In genomic region chr12:112349440-112349839, GRCh38 we compare ENCODE assay signal across 1 cellular context.
TF ChIP-seq lines count a peak whose summit lies in the region.

No MANE protein-coding gene starts in this region.

TF ChIP-seq in K562, 482 proteins besides CTCF, POLR2A, EP300 and RAD21 (continued from another document):
- TF ChIP-seq TFAP4 (CRISPR knock-in tag; IDR thresholded peaks at IDR 0.05; ENCODE audit: borderline replicate concordance) (no peak), ETS1 (conservative IDR thresholded peaks at IDR 0.05; ENCODE audit: control insufficient read depth, low read depth, low read length) (no peak), ZSCAN32 (CRISPR knock-in tag; IDR thresholded peaks at IDR 0.05) (no peak), ZNF696 (CRISPR knock-in tag; conservative IDR thresholded peaks at IDR 0.05) (no peak), KLF16 (IDR thresholded peaks at IDR 0.05) (no peak), ZNF77 (CRISPR knock-in tag; IDR thresholded peaks at IDR 0.05) (no peak), MCM5 (IDR thresholded peaks at IDR 0.05; ENCODE audit: low read depth) (no peak), MAX (CRISPR knock-in tag; IDR thresholded peaks at IDR 0.05) (no peak), PPARD (CRISPR knock-in tag; IDR thresholded peaks at IDR 0.05) (no peak), ZNF217 (CRISPR knock-in tag; IDR thresholded peaks at IDR 0.05) (no peak), FOSL1 (tag; conservative IDR thresholded peaks at IDR 0.05) (no peak), SMC3 (conservative IDR thresholded peaks at IDR 0.05; ENCODE audit: insufficient read depth, low read depth, low read length) (no peak), CBX8 (IDR thresholded peaks at IDR 0.05; ENCODE audit: borderline replicate concordance, extremely low read depth, low read depth, low read length, poor library complexity, severe bottlenecking) (no peak), CHAMP1 (IDR thresholded peaks at IDR 0.05) (no peak)
TF ChIP-seq in K562: peak in this region for 0.
